Comparison of ENCODE assay signal across 12 cellular contexts in the genomic region with DNA sequence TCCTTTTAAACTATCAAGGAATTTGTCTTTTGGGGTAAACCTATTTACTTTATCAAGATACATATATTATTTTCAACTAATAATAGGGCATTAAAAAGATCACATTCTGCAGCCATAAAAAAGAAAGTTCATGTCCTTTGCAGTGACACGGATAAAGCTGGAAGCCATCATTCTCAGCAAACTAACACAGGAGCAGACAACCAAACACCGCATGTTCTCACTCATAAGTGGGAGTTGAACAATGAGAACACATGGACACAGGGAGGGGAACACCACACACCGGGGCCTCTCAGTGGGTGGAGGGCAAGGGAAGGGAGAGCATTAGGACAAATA. TPM values are rescaled to one million over a fixed set of nuclear protein-coding genes. Genes with fewer than 3 reads are reported as not detected.
"Had no signal": no experiment of that assay in that cellular context is flagged by ENCODE, and none has a peak within 500 bp of the region (broad histone marks: within the 10 kb centered on the region; RNA-seq: fewer than 3 reads in every experiment).

No MANE protein-coding gene starts in this region.

RNA-seq across cellular contexts. Expression of a gene that starts 30.5 kb away (rescaled TPM):
- total RNA-seq: activated CD4-positive, alpha-beta memory T cell treated with anti-CD3 and anti-CD28 coated beads, Interleukin-2, amount 10 ng/mL, durations not matched to agents 7 days and 5 days; activated CD4-positive, alpha-beta T cell treated with anti-CD3 and anti-CD28 coated beads for 36 hours; activated naive CD8-positive, alpha-beta T cell treated with anti-CD3 and anti-CD28 coated beads for 36 hours; activated T-cell treated with anti-CD3 and anti-CD28 coated beads, Interleukin-2, amount 50 U/mL, for 72 hours; bronchial epithelial cell; endothelial cell of umbilical vein; fibroblast of lung; naive thymus-derived CD4-positive, alpha-beta T cell; omental fat pad; T-cell; upper lobe of right lung had no signal
- polyA plus RNA-seq: endothelial cell of umbilical vein; fibroblast of lung; keratinocyte; naive thymus-derived CD4-positive, alpha-beta T cell had no signal
